In genomic region chr15:34275154-34275553, GRCh38 we compare ENCODE assay signal across 1 cellular context.
TF ChIP-seq lines count a peak whose summit lies in the region.

No MANE protein-coding gene starts in this region.

TF ChIP-seq in GM12891, 5 proteins besides CTCF, POLR2A, EP300 and RAD21:
- TF ChIP-seq POU2F2 (IDR thresholded peaks at IDR 0.05; ENCODE audit: low read depth, low read length) = no peak
- TF ChIP-seq PAX5 (IDR thresholded peaks at IDR 0.05; ENCODE audit: insufficient read depth, low read length, severe bottlenecking) = no peak
- TF ChIP-seq SPI1 (IDR thresholded peaks at IDR 0.05; ENCODE audit: low read depth, low read length) = no peak
- TF ChIP-seq POLR2AphosphoS5 (IDR thresholded peaks at IDR 0.05; ENCODE audit: low read depth, low read length) = no peak
- TF ChIP-seq TAF1 (IDR thresholded peaks at IDR 0.05; ENCODE audit: low read depth, low read length) = no peak
